Comparison of ENCODE assay signal across 22 cellular contexts in genomic region chr9:16241231-16241630, GRCh38.
DNase-seq lines count a peak whose midpoint lies in the region; ATAC-seq and TF ChIP-seq lines count a peak whose summit lies in the region.
"Had no signal": no experiment of that assay in that cellular context is flagged by ENCODE, and none has a peak within 500 bp of the region (broad histone marks: within the 10 kb centered on the region; RNA-seq: fewer than 3 reads in every experiment).

No MANE protein-coding gene starts in this region.

- CTCF ChIA-PET in AG04450 (lab: Charles Lee) = no interaction called here
- CTCF ChIA-PET in IMR-90 (lab: Yijun Ruan, JAX) = no interaction called here
- CTCF ChIA-PET in RWPE1 (lab: Yijun Ruan, JAX) = no interaction called here
- CTCF ChIA-PET in CD4-positive, alpha-beta memory T cell (lab: Charles Lee; ENCODE audit: partially characterized antibody) = no interaction called here

- peak overlapping the region in 1 of 2 experiments; percentile 42; a peak in 1 of 4 replicates for H4K8ac ChIP-seq in IMR-90 (ENCODE audit: low read depth in 2 of 2, low read length in 2 of 2)

- no peak overlapping the region for H3K4me3 Mint-ChIP-seq in CD4-positive, alpha-beta memory T cell
- no peak overlapping the region for H3K4me3 Mint-ChIP-seq in activated T-cell treated with anti-CD3 and anti-CD28 coated beads, Interleukin-2, amount 50 U/mL, for 4 hours
- H3K4me3 Mint-ChIP-seq: activated naive CD8-positive, alpha-beta T cell treated with anti-CD3 and anti-CD28 coated beads for 36 hours; natural killer cell treated with Interleukin-12 subunit alpha and Interleukin-12 subunit beta and Interleukin-15 and Interleukin-18, amount 100 ng/mL, for 72 hours; stimulated activated naive CD8-positive, alpha-beta T cell treated with anti-CD3 and anti-CD28 coated beads, Interleukin-15, amount 100 ng/mL, for 72 hours had no signal

- H3K27me3 ChIP-seq in AG04450 (ENCODE audit: control insufficient read depth, insufficient read depth, low read length) (no peaks in the 10 kb centered on the region), IMR-90 (ENCODE audit: control insufficient read depth, insufficient read depth, low read length) (no peaks in the 10 kb centered on the region)
- H3K27me3 ChIP-seq in CD4-positive, alpha-beta memory T cell (ENCODE audit: insufficient read depth, low read length) = no peaks in the 10 kb centered on the region

- peak; percentile 32 for DNase-seq in AG04450 (ENCODE audit: low read depth, low spot score)
- DNase-seq in IMR-90 = peak; percentile 84
- DNase-seq in cardiac fibroblast (ENCODE audit: low read depth in 2 of 2) = peak; percentile 31 to 75
- peak; percentile 33 for DNase-seq in kidney glomerular epithelial cell (lab: John Stamatoyannopoulos, UW)
- no peak for DNase-seq in NCI-H1436 treated with DMSO at 0.1 percent for 48 hours (lab: John Stamatoyannopoulos, UW)
- DNase-seq in RWPE1 (ENCODE audit: low spot score) = no peak
- no peak for DNase-seq in CD4-positive, alpha-beta memory T cell
- no peak for DNase-seq in activated T-cell treated with anti-CD3 and anti-CD28 coated beads, Interleukin-2, amount 50 U/mL, for 4 hours
- DNase-seq: ACHN; activated CD4-positive, alpha-beta T cell treated with anti-CD3 and anti-CD28 coated beads, Interleukin-2, amount 50 U/mL, for 48 hours; activated naive CD8-positive, alpha-beta T cell treated with anti-CD3 and anti-CD28 coated beads for 36 hours; activated T-cell treated with anti-CD3 and anti-CD28 coated beads, Interleukin-2, amount 50 U/mL, for 48 hours; caudate nucleus; COR-L47; glutamatergic neuron; mammary epithelial cell; NCI-H2029; NCI-H510A; retina; stimulated activated naive CD8-positive, alpha-beta T cell treated with anti-CD3 and anti-CD28 coated beads, Interleukin-15, amount 100 ng/mL, for 72 hours had no signal

- H3K56ac ChIP-seq in IMR-90 (ENCODE audit: extremely low read depth, insufficient read depth, low read length) = no peak overlapping the region

- no peak overlapping the region for H3K27ac Mint-ChIP-seq in CD4-positive, alpha-beta memory T cell
- H3K27ac Mint-ChIP-seq: activated naive CD8-positive, alpha-beta T cell treated with anti-CD3 and anti-CD28 coated beads for 36 hours; natural killer cell treated with Interleukin-12 subunit alpha and Interleukin-12 subunit beta and Interleukin-15 and Interleukin-18, amount 100 ng/mL, for 72 hours; stimulated activated naive CD8-positive, alpha-beta T cell treated with anti-CD3 and anti-CD28 coated beads, Interleukin-15, amount 100 ng/mL, for 72 hours had no signal

- peak; percentile 91 for ATAC-seq in IMR-90 (ENCODE audit: low read depth)
- ATAC-seq in activated T-cell treated with anti-CD3 and anti-CD28 coated beads, Interleukin-2, amount 50 U/mL, for 4 hours = no peak
- ATAC-seq: natural killer cell treated with Interleukin-12 subunit alpha and Interleukin-12 subunit beta and Interleukin-15 and Interleukin-18, amount 100 ng/mL, for 72 hours; stimulated activated naive CD8-positive, alpha-beta T cell treated with anti-CD3 and anti-CD28 coated beads, Interleukin-15, amount 100 ng/mL, for 72 hours had no signal

- POLR2A ChIA-PET in AG04450 (lab: Yijun Ruan, JAX) (no interaction called here), IMR-90 (lab: Charles Lee; ENCODE audit: unreplicated experiment) (no interaction called here), RWPE1 (lab: Yijun Ruan, JAX; ENCODE audit: low non-redundant PET) (no interaction called here)
- POLR2A ChIA-PET in CD4-positive, alpha-beta memory T cell (lab: Charles Lee; ENCODE audit: partially characterized antibody) = no interaction called here

- H3K23ac ChIP-seq in IMR-90 (ENCODE audit: low read depth, low read length) = no peak overlapping the region

- intact Hi-C loops in IMR-90 (cut with micrococcal nuclease) = no loop called here
- intact Hi-C loops in CD4-positive, alpha-beta memory T cell (cut with micrococcal nuclease) = no loop called here

- H3K4me3 ChIP-seq in AG04450 (ENCODE audit: low read depth, low read length) = no peak overlapping the region
- no peak overlapping the region for H3K4me3 ChIP-seq in IMR-90 (ENCODE audit: insufficient read depth, low read depth, low read length)
- H3K4me3 ChIP-seq in cardiac fibroblast (replicated peaks in 1 of 2; ENCODE audit: low read depth in 2 of 2, low read length in 2 of 2) = no peak overlapping the region
- no peak overlapping the region for H3K4me3 ChIP-seq in CD4-positive, alpha-beta memory T cell (ENCODE audit: low read length in 2 of 2)
- H3K4me3 ChIP-seq: HAP-1 had no signal

- H3K9ac ChIP-seq in IMR-90 (ENCODE audit: low read depth, low read length) = no peak overlapping the region

- no peaks in the 10 kb centered on the region for H3K4me1 Mint-ChIP-seq in CD4-positive, alpha-beta memory T cell
- H3K4me1 Mint-ChIP-seq in activated T-cell treated with anti-CD3 and anti-CD28 coated beads, Interleukin-2, amount 50 U/mL, for 4 hours (ENCODE audit: low read depth) = no peaks in the 10 kb centered on the region
- H3K4me1 Mint-ChIP-seq: activated naive CD8-positive, alpha-beta T cell treated with anti-CD3 and anti-CD28 coated beads for 36 hours; stimulated activated naive CD8-positive, alpha-beta T cell treated with anti-CD3 and anti-CD28 coated beads, Interleukin-15, amount 100 ng/mL, for 72 hours had no signal

- no peaks in the 10 kb centered on the region for H3K36me3 Mint-ChIP-seq in CD4-positive, alpha-beta memory T cell
- no peaks in the 10 kb centered on the region for H3K36me3 Mint-ChIP-seq in activated T-cell treated with anti-CD3 and anti-CD28 coated beads, Interleukin-2, amount 50 U/mL, for 4 hours (ENCODE audit: insufficient read depth)
- H3K36me3 Mint-ChIP-seq: natural killer cell treated with Interleukin-12 subunit alpha and Interleukin-12 subunit beta and Interleukin-15 and Interleukin-18, amount 100 ng/mL, for 72 hours had no signal

- H2BK5ac ChIP-seq in IMR-90 (ENCODE audit: low read depth, low read length, poor library complexity, severe bottlenecking) = peak overlapping the region; percentile 71

- no peaks in the 10 kb centered on the region for H3K36me3 ChIP-seq in IMR-90 (ENCODE audit: control insufficient read depth, insufficient read depth, low read length)
- H3K36me3 ChIP-seq in CD4-positive, alpha-beta memory T cell (ENCODE audit: insufficient read depth, low read length) = no peaks in the 10 kb centered on the region
- H3K36me3 ChIP-seq: HAP-1 had no signal

- H2BK15ac ChIP-seq in IMR-90 (ENCODE audit: low read depth, low read length) = peak overlapping the region; percentile 21; the same call in 1 of the 3 replicates

- no peak overlapping the region for H2AK5ac ChIP-seq in IMR-90 (ENCODE audit: low read depth, low read length)

- H3K9me1 ChIP-seq in IMR-90 (ENCODE audit: insufficient read depth, low read length) = peaks cover 8% of the 10 kb centered on the region

- no peak overlapping the region for H3K27ac ChIP-seq in AG04450 (ENCODE audit: low read depth, low read length)
- H3K27ac ChIP-seq in IMR-90 (ENCODE audit: insufficient read depth, low read length) = peak overlapping the region; percentile 40; the same call in 1 of the 2 replicates
- no peak overlapping the region for H3K27ac ChIP-seq in RWPE1
- H3K27ac ChIP-seq in CD4-positive, alpha-beta memory T cell (ENCODE audit: low read depth, low read length) = no peak overlapping the region

- WGBS in IMR-90 (ENCODE audit: extremely low coverage in 2 of 2, insufficient read length in 1 of 2), 2 experiments = no CpG with 5 or more reads among the region's 3 CpGs

- peak overlapping the region; percentile 75 for H3K4ac ChIP-seq in IMR-90 (ENCODE audit: low read depth, low read length)

- H3K18ac ChIP-seq in IMR-90 (ENCODE audit: low read depth, low read length) = peak overlapping the region; percentile 37

- no peak for TF ChIP-seq POLR2A in IMR-90 (IDR thresholded peaks at IDR 0.05; ENCODE audit: low read depth, low read length)

- H3K14ac ChIP-seq in IMR-90 (replicated peaks; ENCODE audit: low read depth, low read length) = no peak overlapping the region

- peaks cover 0 to 13% (median 4%) of the 10 kb centered on the region in 8 donors for H3K9me3 Mint-ChIP-seq in CD4-positive, alpha-beta memory T cell
- H3K9me3 Mint-ChIP-seq in activated T-cell treated with anti-CD3 and anti-CD28 coated beads, Interleukin-2, amount 50 U/mL, for 4 hours = peaks cover 4% of the 10 kb centered on the region
- H3K9me3 Mint-ChIP-seq: activated naive CD8-positive, alpha-beta T cell treated with anti-CD3 and anti-CD28 coated beads for 36 hours; natural killer cell treated with Interleukin-12 subunit alpha and Interleukin-12 subunit beta and Interleukin-15 and Interleukin-18, amount 100 ng/mL, for 72 hours; stimulated activated naive CD8-positive, alpha-beta T cell treated with anti-CD3 and anti-CD28 coated beads, Interleukin-15, amount 100 ng/mL, for 72 hours had no signal

- no peak overlapping the region for H2AFZ ChIP-seq in IMR-90 (replicated peaks; ENCODE audit: low read length, poor library complexity)

- H4K5ac ChIP-seq in IMR-90 (ENCODE audit: low read depth, low read length) = no peak overlapping the region

- no peak for TF ChIP-seq RAD21 in IMR-90 (IDR thresholded peaks at IDR 0.05; ENCODE audit: low read length)

- H3K4me1 ChIP-seq in IMR-90 (ENCODE audit: control insufficient read depth, insufficient read depth, low read length) = peaks cover 14% of the 10 kb centered on the region
- no peaks in the 10 kb centered on the region for H3K4me1 ChIP-seq in CD4-positive, alpha-beta memory T cell (ENCODE audit: insufficient read depth, low read length)
- H3K4me1 ChIP-seq: HAP-1 had no signal

- in situ Hi-C loops in IMR-90 (cut with MboI; ENCODE audit: low sequenced_read_pairs) = no loop called here

- TF ChIP-seq CTCF in AG04450 (IDR thresholded peaks at IDR 0.05; ENCODE audit: low read depth, low read length) (no peak), IMR-90 (conservative IDR thresholded peaks at IDR 0.05; ENCODE audit: low read depth, low read length) (no peak), cardiac fibroblast (IDR thresholded peaks at IDR 0.05; ENCODE audit: low read depth, low read length) (no peak), RWPE1 (conservative IDR thresholded peaks at IDR 0.05; ENCODE audit: low read depth) (no peak)

- H3K4me2 ChIP-seq in IMR-90 (ENCODE audit: low read depth, low read length) = no peak overlapping the region; the same call in 1 of the 2 replicates

- peak overlapping the region; percentile 60; the same call in 1 of the 2 replicates for H4K91ac ChIP-seq in IMR-90 (ENCODE audit: insufficient read depth, low read depth, low read length)

- H4K20me1 ChIP-seq in IMR-90 (ENCODE audit: insufficient read depth, low read length) = no peaks in the 10 kb centered on the region

- H3K9me3 ChIP-seq in AG04450 (ENCODE audit: control insufficient read depth, insufficient read depth, low read length) (no peaks in the 10 kb centered on the region), IMR-90 (ENCODE audit: control insufficient read depth, insufficient read depth, low read length) (no peaks in the 10 kb centered on the region)
- no peaks in the 10 kb centered on the region for H3K9me3 ChIP-seq in CD4-positive, alpha-beta memory T cell (ENCODE audit: control insufficient read depth in 1 of 2, low read length in 2 of 2)
- H3K9me3 ChIP-seq: HAP-1 had no signal

- 0 out of 2 replicates have a peak overlapping the region, but pooled peaks have one; percentile 67 for H2BK20ac ChIP-seq in IMR-90 (ENCODE audit: low read depth, low read length)

- H2AK9ac ChIP-seq in IMR-90 (replicated peaks; ENCODE audit: low read depth, low read length, poor library complexity) = no peak overlapping the region

- no TSS peak for BruUV-seq in IMR-90 (replicated peaks; lab: Mats Ljungman, UMichigan)

- no peaks in the 10 kb centered on the region for H3K79me1 ChIP-seq in IMR-90 (ENCODE audit: low read depth in 1 of 2, low read length in 2 of 2)

- dilution Hi-C loops in IMR-90 (cut with HindIII; ENCODE audit: low sequenced_read_pairs, unreplicated experiment) = no loop called here

- peak overlapping the region; percentile 39; the same call in 1 of the 2 replicates for H2BK120ac ChIP-seq in IMR-90 (ENCODE audit: low read depth, low read length)

- no peaks in the 10 kb centered on the region for H3K27me3 Mint-ChIP-seq in CD4-positive, alpha-beta memory T cell
- no peaks in the 10 kb centered on the region for H3K27me3 Mint-ChIP-seq in activated T-cell treated with anti-CD3 and anti-CD28 coated beads, Interleukin-2, amount 50 U/mL, for 4 hours (ENCODE audit: low read depth)
- H3K27me3 Mint-ChIP-seq: activated naive CD8-positive, alpha-beta T cell treated with anti-CD3 and anti-CD28 coated beads for 36 hours; stimulated activated naive CD8-positive, alpha-beta T cell treated with anti-CD3 and anti-CD28 coated beads, Interleukin-15, amount 100 ng/mL, for 72 hours had no signal

Comparison
In these comparisons a context has a peak if more than half of its experiments do, and no peak if none do; other contexts are left out.
1. DNase-seq: peak in AG04450 (single experiment), IMR-90 (single experiment), cardiac fibroblast (2 of 2) and kidney glomerular epithelial cell (single experiment); none in NCI-H1436 treated with DMSO at 0.1 percent for 48 hours (single experiment), RWPE1 (single experiment), CD4-positive, alpha-beta memory T cell (0 of 5) and activated T-cell treated with anti-CD3 and anti-CD28 coated beads, Interleukin-2, amount 50 U/mL, for 4 hours (single experiment).